Comparison of ENCODE assay signal across 8 cellular contexts in the genomic region with DNA sequence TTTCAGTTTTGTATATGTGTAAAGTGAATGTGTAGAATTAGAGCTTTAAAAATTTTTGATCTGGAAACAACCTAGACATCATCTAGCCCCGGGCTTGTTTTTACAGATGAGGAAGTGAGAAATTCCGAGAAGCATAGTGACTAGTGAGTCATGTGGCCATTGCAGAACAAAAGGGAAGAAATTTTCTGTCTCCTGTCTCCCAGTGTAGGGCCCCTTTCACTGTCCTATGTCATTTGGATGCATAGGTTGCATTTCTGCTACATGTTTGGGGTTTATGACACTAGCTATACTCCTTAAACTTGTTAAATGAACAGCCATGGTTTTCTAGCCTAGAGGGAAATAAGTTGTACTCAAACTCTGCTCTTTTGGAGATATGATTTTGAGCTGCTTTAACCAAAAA.
A peak's percentile ranks its signal among the peaks of the same experiment; 100 is the strongest.
DNase-seq lines count a peak whose midpoint lies in the region; ATAC-seq, FAIRE-seq and TF ChIP-seq lines count a peak whose summit lies in the region.

No MANE protein-coding gene starts in this region.

- peak; percentile 85 for ATAC-seq in GM19324 (IDR thresholded peaks at IDR 0.05; ENCODE audit: low FRiP score, unreplicated experiment)
- ATAC-seq in HG03159 (IDR thresholded peaks at IDR 0.05; ENCODE audit: unreplicated experiment): peak; percentile 100
- peak; percentile 77 to 90 (median 86) for ATAC-seq in T-cell (replicated peaks in 1 of 4)
- peak; percentile 95 to 96 for ATAC-seq in stimulated activated naive B cell treated with anti-CD40 and anti-IgM and Interleukin-4, amounts not matched to agents 10 μg/mL and 1 μg/mL and 100 μg/mL, for 72 hours (replicated peaks)

- H3K4me3 ChIP-seq in fibroblast of the aortic adventitia (ENCODE audit: low read depth, low read length) (no peak overlapping the region), small intestine (ENCODE audit: low read depth in 1 of 2, low read length in 2 of 2) (no peak overlapping the region)

- H3K9me3 ChIP-seq in small intestine (ENCODE audit: control insufficient read depth, low read depth): no peaks in the 10 kb centered on the region

- no peak for FAIRE-seq in small intestine (lab: Jason Lieb, UNC)

- POLR2A ChIA-PET in T-cell (lab: Charles Lee): interaction anchor here in 1 of 2 donors (0.5 kb wide), 1 partner anchor 37 kb away, joined by 3 read pairs; no protein-coding TSS in a partner anchor

- no peaks in the 10 kb centered on the region for H3K27me3 ChIP-seq in small intestine (ENCODE audit: control insufficient read depth in 2 of 2, insufficient read depth in 2 of 2, low read length in 2 of 2)

- no peak overlapping the region for H3K27ac ChIP-seq in small intestine (ENCODE audit: low read depth in 1 of 2, low read length in 1 of 2)

- DNase-seq in COLO829 (ENCODE audit: low spot score) (peak; percentile 35), T-cell (peak in 18 of 34 experiments; percentile 5 to 55 (median 30)), fibroblast of the aortic adventitia (ENCODE audit: low read depth) (peak; percentile 58), NCI-H128 (lab: John Stamatoyannopoulos, UW; ENCODE audit: unreplicated experiment) (no peak), small intestine (no peak)
- DNase-seq in stimulated activated naive B cell treated with anti-CD40 and anti-IgM and Interleukin-4, amounts not matched to agents 10 μg/mL and 1 μg/mL and 100 μg/mL, for 72 hours: peak; percentile 31

- CTCF ChIA-PET in T-cell (lab: Charles Lee): interaction anchor here (1.1 kb wide), 2 partner anchors 47 to 51 kb away, joined by 3 to 6 read pairs; no protein-coding TSS in a partner anchor

- peaks cover 15% of the 10 kb centered on the region for H3K36me3 Mint-ChIP-seq in T-cell
- no peaks in the 10 kb centered on the region for H3K36me3 Mint-ChIP-seq in stimulated activated naive B cell treated with anti-CD40 and anti-IgM and Interleukin-4, amounts not matched to agents 10 μg/mL and 1 μg/mL and 100 μg/mL, for 72 hours

- TF ChIP-seq CTCF in fibroblast of the aortic adventitia (IDR thresholded peaks at IDR 0.05; ENCODE audit: insufficient read depth, low read length): no peak

- peak overlapping the region; percentile 90 to 95 for H3K27ac Mint-ChIP-seq in T-cell
- no peak overlapping the region for H3K27ac Mint-ChIP-seq in stimulated activated naive B cell treated with anti-CD40 and anti-IgM and Interleukin-4, amounts not matched to agents 10 μg/mL and 1 μg/mL and 100 μg/mL, for 72 hours

- peaks cover 0 to 4% of the 10 kb centered on the region in 2 donors for H3K4me1 ChIP-seq in small intestine (ENCODE audit: control insufficient read depth in 2 of 2, insufficient read depth in 1 of 2, low read depth in 1 of 2, low read length in 1 of 2)

- H3K9me3 Mint-ChIP-seq in T-cell: no peaks in the 10 kb centered on the region
- H3K9me3 Mint-ChIP-seq in stimulated activated naive B cell treated with anti-CD40 and anti-IgM and Interleukin-4, amounts not matched to agents 10 μg/mL and 1 μg/mL and 100 μg/mL, for 72 hours: peaks cover 0 to 2% of the 10 kb centered on the region in 2 donors

- peaks cover 60 to 71% (median 60%) of the 10 kb centered on the region in 3 donors for H3K4me1 Mint-ChIP-seq in T-cell
- peaks cover 4 to 21% of the 10 kb centered on the region in 2 donors for H3K4me1 Mint-ChIP-seq in stimulated activated naive B cell treated with anti-CD40 and anti-IgM and Interleukin-4, amounts not matched to agents 10 μg/mL and 1 μg/mL and 100 μg/mL, for 72 hours

- H3K27me3 Mint-ChIP-seq in T-cell: no peaks in the 10 kb centered on the region
- H3K27me3 Mint-ChIP-seq in stimulated activated naive B cell treated with anti-CD40 and anti-IgM and Interleukin-4, amounts not matched to agents 10 μg/mL and 1 μg/mL and 100 μg/mL, for 72 hours: peaks cover 5 to 14% of the 10 kb centered on the region in 2 donors

- no peaks in the 10 kb centered on the region for H3K36me3 ChIP-seq in small intestine (ENCODE audit: control insufficient read depth in 2 of 2, insufficient read depth in 2 of 2, low read length in 2 of 2)

- H3K4me3 Mint-ChIP-seq in T-cell: peak overlapping the region; percentile 13 to 54 (median 28)
- H3K4me3 Mint-ChIP-seq in stimulated activated naive B cell treated with anti-CD40 and anti-IgM and Interleukin-4, amounts not matched to agents 10 μg/mL and 1 μg/mL and 100 μg/mL, for 72 hours: no peak overlapping the region

- WGBS in small intestine, 3 donors: 21 to 39% (median 38%) methylated on average over 2 of the region's 2 CpGs

Comparison
In these comparisons a context has a peak if more than half of its experiments do, and no peak if none do; other contexts are left out.
1. DNase-seq: peak in COLO829 (single experiment), T-cell (18 of 34), fibroblast of the aortic adventitia (single experiment) and stimulated activated naive B cell treated with anti-CD40 and anti-IgM and Interleukin-4, amounts not matched to agents 10 μg/mL and 1 μg/mL and 100 μg/mL, for 72 hours (single experiment); none in NCI-H128 (single experiment) and small intestine (single experiment).
2. H3K4me3 Mint-ChIP-seq: peak in T-cell (3 of 3); none in stimulated activated naive B cell treated with anti-CD40 and anti-IgM and Interleukin-4, amounts not matched to agents 10 μg/mL and 1 μg/mL and 100 μg/mL, for 72 hours (0 of 2).
3. Peak in every context shown above with its lines, with median percentiles within 50 percentile points of each other: ATAC-seq.